21 cellular contexts compared by ENCODE assay signal in genomic region chr5:116553366-116553765, GRCh38. TPM values are rescaled to one million over a fixed set of nuclear protein-coding genes. Genes with fewer than 3 reads are reported as not detected.
DNase-seq lines count a peak whose midpoint lies in the region; FAIRE-seq and TF ChIP-seq lines count a peak whose summit lies in the region.
"Had no signal": no experiment of that assay in that cellular context is flagged by ENCODE, and none has a peak within 500 bp of the region (broad histone marks: within the 10 kb centered on the region; RNA-seq: fewer than 3 reads in every experiment).

No MANE protein-coding gene starts in this region.

- H3K79me2 ChIP-seq in neural progenitor cell (ENCODE audit: low read depth) = peaks cover 100% of the 10 kb centered on the region
- peaks cover 84% of the 10 kb centered on the region for H3K79me2 ChIP-seq in smooth muscle cell (ENCODE audit: low read depth)

- H3K4me3 ChIP-seq in neural progenitor cell = peak overlapping the region; percentile 18
- no peak overlapping the region for H3K4me3 ChIP-seq in smooth muscle cell
- H3K4me3 ChIP-seq: esophagus muscularis mucosa, sigmoid colon, SJCRH30, upper lobe of right lung had no signal

- H3K9ac ChIP-seq in neural progenitor cell (no peak overlapping the region), smooth muscle cell (ENCODE audit: low read depth) (no peak overlapping the region)

- H3K9me3 Mint-ChIP-seq in neural progenitor cell = peaks cover 8% of the 10 kb centered on the region
- no peaks in the 10 kb centered on the region for H3K9me3 Mint-ChIP-seq in activated naive CD8-positive, alpha-beta T cell treated with anti-CD3 and anti-CD28 coated beads for 36 hours
- H3K9me3 Mint-ChIP-seq: CD4-positive, alpha-beta T cell; T-helper 2 cell treated with Interferon-gamma antibody and Interleukin-4, amounts not matched to agents 5 μg/mL and 100 μg/mL, for 36 hours had no signal

- H3K9me3 ChIP-seq in neural progenitor cell (ENCODE audit: low read depth) (no peaks in the 10 kb centered on the region), smooth muscle cell (replicated peaks; ENCODE audit: low read depth) (no peaks in the 10 kb centered on the region)
- H3K9me3 ChIP-seq: esophagus muscularis mucosa, sigmoid colon, SJCRH30, upper lobe of right lung had no signal

- WGBS in smooth muscle cell (ENCODE audit: low lambda C conversion rate) = 79% methylated on average over 4 of the region's 4 CpGs

- DNase-seq in C1 segment of cervical spinal cord (lab: John Stamatoyannopoulos, UW) (peak in 12 of 14 donors; percentile 18 to 74 (median 56)), SK-N-DZ (ENCODE audit: low spot score) (peak; percentile 54), globus pallidus (ENCODE audit: low spot score) (peak; percentile 94), neural progenitor cell (ENCODE audit: low spot score) (peak; percentile 84), NOMO-1 treated with dmso at 0.1 percent for 144 hours (lab: John Stamatoyannopoulos, UW; ENCODE audit: unreplicated experiment) (no peak), RCC 7860 (ENCODE audit: low spot score) (no peak), smooth muscle cell (lab: John Stamatoyannopoulos, UW; ENCODE audit: unreplicated experiment) (no peak)
- DNase-seq in activated naive CD8-positive, alpha-beta T cell treated with anti-CD3 and anti-CD28 coated beads for 36 hours = no peak
- DNase-seq: CD4-positive, alpha-beta T cell; DND-41; kidney; NCI-H1694 treated with DMSO at 0.1 percent for 48 hours; NCI-H446; sigmoid colon; SJCRH30; stimulated activated naive CD4-positive, alpha-beta T cell treated with Interleukin-2 at 50 U/mL for 16 hours; upper lobe of right lung had no signal

- no peaks in the 10 kb centered on the region for H3K27me3 ChIP-seq in neural progenitor cell
- no peaks in the 10 kb centered on the region for H3K27me3 ChIP-seq in smooth muscle cell (ENCODE audit: low read depth)
- H3K27me3 ChIP-seq: esophagus muscularis mucosa, sigmoid colon, SJCRH30, upper lobe of right lung had no signal

- H3K4me2 ChIP-seq in neural progenitor cell (peak overlapping the region; percentile 68), smooth muscle cell (no peak overlapping the region)

- no peak overlapping the region for H3K4me3 Mint-ChIP-seq in neural progenitor cell
- no peak overlapping the region for H3K4me3 Mint-ChIP-seq in activated naive CD8-positive, alpha-beta T cell treated with anti-CD3 and anti-CD28 coated beads for 36 hours
- H3K4me3 Mint-ChIP-seq: CD4-positive, alpha-beta T cell; T-helper 2 cell treated with Interferon-gamma antibody and Interleukin-4, amounts not matched to agents 5 μg/mL and 100 μg/mL, for 36 hours had no signal

- peaks cover 16% of the 10 kb centered on the region for H3K36me3 Mint-ChIP-seq in neural progenitor cell
- no peaks in the 10 kb centered on the region for H3K36me3 Mint-ChIP-seq in activated naive CD8-positive, alpha-beta T cell treated with anti-CD3 and anti-CD28 coated beads for 36 hours

- H4K20me1 ChIP-seq in neural progenitor cell (ENCODE audit: low read depth) (peaks cover 93% of the 10 kb centered on the region), smooth muscle cell (ENCODE audit: low read depth) (no peaks in the 10 kb centered on the region)

- H3K36me3 ChIP-seq in neural progenitor cell (no peaks in the 10 kb centered on the region), smooth muscle cell (ENCODE audit: low read depth) (no peaks in the 10 kb centered on the region)
- H3K36me3 ChIP-seq: esophagus muscularis mucosa, sigmoid colon, upper lobe of right lung had no signal

- no peak overlapping the region for H2AFZ ChIP-seq in neural progenitor cell (replicated peaks)
- no peak overlapping the region for H2AFZ ChIP-seq in smooth muscle cell (ENCODE audit: low read depth)

- H3K27ac ChIP-seq in neural progenitor cell (peak overlapping the region; percentile 93), smooth muscle cell (ENCODE audit: low read depth) (no peak overlapping the region)
- H3K27ac ChIP-seq: esophagus muscularis mucosa, SJCRH30, upper lobe of right lung had no signal

- no peak for TF ChIP-seq CTCF in neural progenitor cell (IDR thresholded peaks at IDR 0.05)
- no peak for TF ChIP-seq CTCF in smooth muscle cell (IDR thresholded peaks at IDR 0.05; ENCODE audit: borderline replicate concordance, insufficient read depth, poor library complexity, severe bottlenecking)

- H3K4me1 Mint-ChIP-seq in neural progenitor cell = peaks cover 32% of the 10 kb centered on the region
- no peaks in the 10 kb centered on the region for H3K4me1 Mint-ChIP-seq in activated naive CD8-positive, alpha-beta T cell treated with anti-CD3 and anti-CD28 coated beads for 36 hours

- peak overlapping the region; percentile 10 for H3K27ac Mint-ChIP-seq in neural progenitor cell
- no peak overlapping the region for H3K27ac Mint-ChIP-seq in activated naive CD8-positive, alpha-beta T cell treated with anti-CD3 and anti-CD28 coated beads for 36 hours
- H3K27ac Mint-ChIP-seq: CD4-positive, alpha-beta T cell; T-helper 2 cell treated with Interferon-gamma antibody and Interleukin-4, amounts not matched to agents 5 μg/mL and 100 μg/mL, for 36 hours had no signal

- FAIRE-seq in RCC 7860 (lab: Jason Lieb, UNC) = no peak
- FAIRE-seq: kidney had no signal

- H3K27me3 Mint-ChIP-seq in neural progenitor cell (ENCODE audit: insufficient read depth, low read depth) = peaks cover 2% of the 10 kb centered on the region
- no peaks in the 10 kb centered on the region for H3K27me3 Mint-ChIP-seq in activated naive CD8-positive, alpha-beta T cell treated with anti-CD3 and anti-CD28 coated beads for 36 hours
- H3K27me3 Mint-ChIP-seq: CD4-positive, alpha-beta T cell had no signal

- H3F3A ChIP-seq in neural progenitor cell (ENCODE audit: low read depth) (peaks cover 38% of the 10 kb centered on the region), smooth muscle cell (ENCODE audit: low read depth) (no peaks in the 10 kb centered on the region)

- H3K4me1 ChIP-seq in neural progenitor cell (peaks cover 54% of the 10 kb centered on the region), smooth muscle cell (ENCODE audit: low read depth) (peaks cover 30% of the 10 kb centered on the region)

RNA-seq across cellular contexts. Expression of gene SEMA6A, which starts 21.3 kb away (rescaled TPM):
- 27.9 and 35.0 TPM in 2 replicates for polyA plus RNA-seq in SK-N-DZ (2014; cell fraction: cytosol; rRNA removed)
- polyA plus RNA-seq in SK-N-DZ (2014; cell fraction: nucleus; rRNA removed) = 39.6 and 62.3 TPM in 2 replicates
- 75.3 and 86.4 TPM in 2 replicates for total RNA-seq in neural progenitor cell (ENCODE audit: low replicate concordance)
- not detected for total RNA-seq in activated naive CD8-positive, alpha-beta T cell treated with anti-CD3 and anti-CD28 coated beads for 36 hours
- total RNA-seq in smooth muscle cell = 9.9 and 12.9 TPM in 2 replicates
- 6.3 and 12.0 TPM in 2 replicates for polyA plus RNA-seq in smooth muscle cell
- total RNA-seq: activated CD8-positive, alpha-beta memory T cell treated with anti-CD3 and anti-CD28 coated beads for 36 hours; CD4-positive, alpha-beta T cell; M059J had no signal

Comparison
In these comparisons a context has a peak if more than half of its experiments do, and no peak if none do; other contexts are left out.
1. DNase-seq: peak in C1 segment of cervical spinal cord (12 of 14), SK-N-DZ (single experiment), globus pallidus (single experiment) and neural progenitor cell (single experiment); none in NOMO-1 treated with dmso at 0.1 percent for 144 hours (single experiment), RCC 7860 (single experiment), activated naive CD8-positive, alpha-beta T cell treated with anti-CD3 and anti-CD28 coated beads for 36 hours (single experiment) and smooth muscle cell (single experiment).